In genomic region chr6:37018152-37019064, GRCh38 we compare ENCODE assay signal across 8 cellular contexts. TPM values are rescaled to one million over a fixed set of nuclear protein-coding genes. Genes with fewer than 3 reads are reported as not detected.
A peak's percentile ranks its signal among the peaks of the same experiment; 100 is the strongest.
DNase-seq lines count a peak whose midpoint lies in the region; ATAC-seq, FAIRE-seq and TF ChIP-seq lines count a peak whose summit lies in the region.

No MANE protein-coding gene starts in this region.

- H3K27ac Mint-ChIP-seq in effector memory CD8-positive, alpha-beta T cell = peak overlapping the region; percentile 12 to 65

- H3K27me3 Mint-ChIP-seq in effector memory CD8-positive, alpha-beta T cell = no peaks in the 10 kb centered on the region

- ATAC-seq in GM21447 (IDR thresholded peaks at IDR 0.05; ENCODE audit: unreplicated experiment) = peak; percentile 92
- peak; percentile 94 for ATAC-seq in effector memory CD8-positive, alpha-beta T cell (replicated peaks)
- ATAC-seq in mucosa of descending colon = peak; percentile 92

- no peaks in the 10 kb centered on the region for H3K36me3 ChIP-seq in mucosa of descending colon (ENCODE audit: low read depth)

- DNase-seq in Caki2 (ENCODE audit: low read depth) = peak; percentile 75
- DNase-seq in HTR-8/SVneo (ENCODE audit: insufficient read length, low spot score) = peak; percentile 91
- DNase-seq in NOMO-1 (lab: John Stamatoyannopoulos, UW; ENCODE audit: unreplicated experiment in 2 of 2) = peak; percentile 82 to 93
- peak; percentile 93 for DNase-seq in activated CD8-positive, alpha-beta memory T cell treated with anti-CD3 and anti-CD28 coated beads for 24 hours
- DNase-seq in effector memory CD8-positive, alpha-beta T cell = peak; percentile 81 to 89 (median 87)
- DNase-seq in mucosa of descending colon = peak; percentile 91 to 94 (median 93)
- DNase-seq in stimulated activated CD8-positive, alpha-beta memory T cell treated with anti-CD3 and anti-CD28 coated beads, Interleukin-2, amount 100 ng/mL, for 48 hours (ENCODE audit: low read depth in 2 of 2) = peak; percentile 77 to 89

- intact Hi-C loops in mucosa of descending colon (cut with DNase I, micrococcal nuclease) = loop anchor here in 1 of 2 donors (5.0 kb wide), 1 partner anchor 131 kb away; the partner anchor contains the start of gene C6orf89

- no peak overlapping the region for H3K4me3 ChIP-seq in mucosa of descending colon

- TF ChIP-seq CTCF in mucosa of descending colon (IDR thresholded peaks at IDR 0.05) = peak; percentile 85

- no peaks in the 10 kb centered on the region for H3K9me3 Mint-ChIP-seq in effector memory CD8-positive, alpha-beta T cell

- peaks cover 8% of the 10 kb centered on the region for H3K36me3 Mint-ChIP-seq in effector memory CD8-positive, alpha-beta T cell (ENCODE audit: insufficient read depth)

- no peaks in the 10 kb centered on the region for H3K9me3 ChIP-seq in mucosa of descending colon

- H3K4me3 Mint-ChIP-seq in effector memory CD8-positive, alpha-beta T cell = peak overlapping the region in 1 of 2 donors; percentile 1

- in situ Hi-C loops in Caki2 (cut with HindIII; ENCODE audit: low pct_unique_long_range_greater_than_20kb, low sequenced_read_pairs) = no loop called here

- H3K4me1 Mint-ChIP-seq in effector memory CD8-positive, alpha-beta T cell (ENCODE audit: low read depth in 2 of 2) = peaks cover 31 to 42% of the 10 kb centered on the region in 2 donors

- peaks cover 7% of the 10 kb centered on the region for H3K4me1 ChIP-seq in mucosa of descending colon (ENCODE audit: low read depth)

- peak; percentile 63 for FAIRE-seq in HTR-8/SVneo (lab: Jason Lieb, UNC)

RNA-seq across cellular contexts. Expression of gene FGD2, which starts 13.0 kb away (rescaled TPM):
- total RNA-seq in Caki2 (2014; rRNA removed; shearing (Covaris generic); ENCODE audit: low replicate concordance) = not detected in 2 replicates
- total RNA-seq in mucosa of descending colon = 10 to 100 TPM in 2 of 3 donors, 1 to 10 TPM in 1; 6.9 to 18.3 (median 14.1) TPM

RNA-seq across cellular contexts. Expression of gene MTCH1, which starts 32.4 kb away (rescaled TPM):
- total RNA-seq in Caki2 (2014; rRNA removed; shearing (Covaris generic); ENCODE audit: low replicate concordance) = 216 and 218 TPM in 2 replicates
- total RNA-seq in mucosa of descending colon = 100 to 1,000 TPM; 153 to 186 (median 157) TPM
